ENCODE assay signal across 13 cellular contexts in genomic region chr16:87981376-87981775, GRCh38. TPM values are rescaled to one million over a fixed set of nuclear protein-coding genes. Genes with fewer than 3 reads are reported as not detected.
DNase-seq lines count a peak whose midpoint lies in the region; ATAC-seq lines count a peak whose summit lies in the region.
"Not testable (repeated sequence)": the region's sequence is repeated elsewhere in the genome, so short reads cannot be mapped to it uniquely, and the experiment has no call there.
"Had no signal": no experiment of that assay in that cellular context is flagged by ENCODE, and none has a peak within 500 bp of the region (broad histone marks: within the 10 kb centered on the region; RNA-seq: fewer than 3 reads in every experiment).

No MANE protein-coding gene starts in this region.

- peak overlapping the region; percentile 43 for H3K4me3 Mint-ChIP-seq in activated CD4-positive, alpha-beta T cell treated with anti-CD3 and anti-CD28 coated beads, Interleukin-2, amount 10 ng/mL, durations not matched to agents 24 days and 14 days
- not testable (repeated sequence) for H3K4me3 Mint-ChIP-seq in activated T-cell treated with anti-CD3 and anti-CD28 coated beads, Interleukin-2, amount 50 U/mL, for 24 hours
- peak overlapping the region in 6 of 10 donors; percentile 28 to 61 (median 45) for H3K4me3 Mint-ChIP-seq in naive thymus-derived CD8-positive, alpha-beta T cell
- peak overlapping the region; percentile 28 for H3K4me3 Mint-ChIP-seq in stimulated activated effector memory CD8-positive, alpha-beta T cell treated with anti-CD3 and anti-CD28 coated beads, Interleukin-12 subunit alpha, Interleukin-12 subunit beta, amount 100 ng/mL, for 72 hours

- POLR2A ChIA-PET in naive thymus-derived CD8-positive, alpha-beta T cell (lab: Charles Lee) = not testable (repeated sequence)

- H3K27ac Mint-ChIP-seq in activated CD4-positive, alpha-beta T cell treated with anti-CD3 and anti-CD28 coated beads, Interleukin-2, amount 10 ng/mL, durations not matched to agents 24 days and 14 days = peak overlapping the region; percentile 80
- H3K27ac Mint-ChIP-seq in activated T-cell treated with anti-CD3 and anti-CD28 coated beads, Interleukin-2, amount 50 U/mL, for 24 hours = peak overlapping the region; percentile 88
- H3K27ac Mint-ChIP-seq in naive thymus-derived CD8-positive, alpha-beta T cell = peak overlapping the region; percentile 13 to 93 (median 65)
- H3K27ac Mint-ChIP-seq in stimulated activated effector memory CD8-positive, alpha-beta T cell treated with anti-CD3 and anti-CD28 coated beads, Interleukin-12 subunit alpha, Interleukin-12 subunit beta, amount 100 ng/mL, for 72 hours = peak overlapping the region; percentile 98

- H3K36me3 Mint-ChIP-seq in activated CD4-positive, alpha-beta T cell treated with anti-CD3 and anti-CD28 coated beads, Interleukin-2, amount 10 ng/mL, durations not matched to agents 24 days and 14 days (ENCODE audit: low read depth) = peaks cover 61% of the 10 kb centered on the region
- H3K36me3 Mint-ChIP-seq in activated T-cell treated with anti-CD3 and anti-CD28 coated beads, Interleukin-2, amount 50 U/mL, for 24 hours (ENCODE audit: low read depth) = peaks cover 88% of the 10 kb centered on the region
- peaks cover 8 to 84% (median 40%) of the 10 kb centered on the region in 3 donors for H3K36me3 Mint-ChIP-seq in naive thymus-derived CD8-positive, alpha-beta T cell
- peaks cover 90% of the 10 kb centered on the region for H3K36me3 Mint-ChIP-seq in stimulated activated effector memory CD8-positive, alpha-beta T cell treated with anti-CD3 and anti-CD28 coated beads, Interleukin-12 subunit alpha, Interleukin-12 subunit beta, amount 100 ng/mL, for 72 hours

- not testable (repeated sequence) for H3K4me3 ChIP-seq in Jurkat, Clone E6-1 (ENCODE audit: low read length)

- not testable (repeated sequence) for H3K27me3 Mint-ChIP-seq in activated CD4-positive, alpha-beta T cell treated with anti-CD3 and anti-CD28 coated beads, Interleukin-2, amount 10 ng/mL, durations not matched to agents 24 days and 14 days; activated T-cell treated with anti-CD3 and anti-CD28 coated beads, Interleukin-2, amount 50 U/mL, for 24 hours; naive thymus-derived CD8-positive, alpha-beta T cell

- intact Hi-C loops in activated CD4-positive, alpha-beta T cell treated with anti-CD3 and anti-CD28 coated beads, Interleukin-2, amount 10 ng/mL, durations not matched to agents 24 days and 14 days (cut with micrococcal nuclease) = loop anchor here (2.0 kb wide), 1 partner anchor 19 kb away; no protein-coding TSS in a partner anchor

- peaks cover 55% of the 10 kb centered on the region for H3K4me1 Mint-ChIP-seq in activated CD4-positive, alpha-beta T cell treated with anti-CD3 and anti-CD28 coated beads, Interleukin-2, amount 10 ng/mL, durations not matched to agents 24 days and 14 days
- peaks cover 90% of the 10 kb centered on the region for H3K4me1 Mint-ChIP-seq in activated T-cell treated with anti-CD3 and anti-CD28 coated beads, Interleukin-2, amount 50 U/mL, for 24 hours (ENCODE audit: low read depth)
- peaks cover 0 to 61% (median 30%) of the 10 kb centered on the region in 4 donors for H3K4me1 Mint-ChIP-seq in naive thymus-derived CD8-positive, alpha-beta T cell
- peaks cover 74% of the 10 kb centered on the region for H3K4me1 Mint-ChIP-seq in stimulated activated effector memory CD8-positive, alpha-beta T cell treated with anti-CD3 and anti-CD28 coated beads, Interleukin-12 subunit alpha, Interleukin-12 subunit beta, amount 100 ng/mL, for 72 hours

- H3K9me3 Mint-ChIP-seq in activated CD4-positive, alpha-beta T cell treated with anti-CD3 and anti-CD28 coated beads, Interleukin-2, amount 10 ng/mL, durations not matched to agents 24 days and 14 days; activated T-cell treated with anti-CD3 and anti-CD28 coated beads, Interleukin-2, amount 50 U/mL, for 24 hours; naive thymus-derived CD8-positive, alpha-beta T cell; stimulated activated effector memory CD8-positive, alpha-beta T cell treated with anti-CD3 and anti-CD28 coated beads, Interleukin-12 subunit alpha, Interleukin-12 subunit beta, amount 100 ng/mL, for 72 hours: not testable (repeated sequence)

- peak; percentile 83 to 89 for ATAC-seq in naive thymus-derived CD8-positive, alpha-beta T cell
- peak; percentile 69 for ATAC-seq in stimulated activated effector memory CD8-positive, alpha-beta T cell treated with anti-CD3 and anti-CD28 coated beads, Interleukin-12 subunit alpha, Interleukin-12 subunit beta, amount 100 ng/mL, for 72 hours

- DNase-seq in Jurkat, Clone E6-1 (ENCODE audit: low read depth, low spot score) = peak; percentile 78
- peak; percentile 87 for DNase-seq in activated CD4-positive, alpha-beta T cell treated with anti-CD3 and anti-CD28 coated beads, Interleukin-2, amount 10 ng/mL, durations not matched to agents 24 days and 14 days
- DNase-seq in activated T-cell treated with anti-CD3 and anti-CD28 coated beads, Interleukin-2, amount 50 U/mL, for 24 hours = not testable (repeated sequence)
- DNase-seq in activated naive CD4-positive, alpha-beta T cell treated with Interleukin-2 at 50 U/mL for 16 hours = peak; percentile 26
- peak; percentile 14 for DNase-seq in central memory CD4-positive, alpha-beta T cell
- peak in 3 of 10 donors; percentile 68 to 75 (median 72) for DNase-seq in naive thymus-derived CD8-positive, alpha-beta T cell
- peak in 1 of 2 donors; percentile 66 for DNase-seq in stimulated activated effector memory CD8-positive, alpha-beta T cell treated with anti-CD3 and anti-CD28 coated beads, Interleukin-12 subunit alpha, Interleukin-12 subunit beta, amount 100 ng/mL, for 72 hours (ENCODE audit: low spot score in 2 of 2)

RNA-seq across cellular contexts. Expression of gene BANP, which starts 30.1 kb away (rescaled TPM):
- 15.2 TPM for polyA plus RNA-seq in Jurkat, Clone E6-1 (2012; ENCODE audit: insufficient read depth, insufficient read length)
- 36.8 and 44.9 TPM in 2 replicates for total RNA-seq in activated CD4-positive, alpha-beta T cell treated with anti-CD3 and anti-CD28 coated beads, Interleukin-2, amount 10 ng/mL, durations not matched to agents 24 days and 14 days
- total RNA-seq in naive thymus-derived CD8-positive, alpha-beta T cell = 10 to 100 TPM; 85.2 to 89.4 TPM
- 10 to 100 TPM; 13.4 to 29.1 (median 15.7) TPM for polyA plus RNA-seq in naive thymus-derived CD8-positive, alpha-beta T cell

RNA-seq across cellular contexts. Expression of gene CA5A, which starts 45.0 kb away (rescaled TPM):
- not detected for polyA plus RNA-seq in Jurkat, Clone E6-1 (2012; ENCODE audit: insufficient read depth, insufficient read length)
- not detected in 2 replicates for total RNA-seq in activated CD4-positive, alpha-beta T cell treated with anti-CD3 and anti-CD28 coated beads, Interleukin-2, amount 10 ng/mL, durations not matched to agents 24 days and 14 days
- not detected for total RNA-seq in naive thymus-derived CD8-positive, alpha-beta T cell
- not detected for polyA plus RNA-seq in naive thymus-derived CD8-positive, alpha-beta T cell
- total RNA-seq: GM23248, H9, HFFc6, M059J had no signal
- polyA plus RNA-seq: BJ, GM23248, IgD-negative memory B cell had no signal
